16 cellular contexts compared by ENCODE assay signal in the genomic region with DNA sequence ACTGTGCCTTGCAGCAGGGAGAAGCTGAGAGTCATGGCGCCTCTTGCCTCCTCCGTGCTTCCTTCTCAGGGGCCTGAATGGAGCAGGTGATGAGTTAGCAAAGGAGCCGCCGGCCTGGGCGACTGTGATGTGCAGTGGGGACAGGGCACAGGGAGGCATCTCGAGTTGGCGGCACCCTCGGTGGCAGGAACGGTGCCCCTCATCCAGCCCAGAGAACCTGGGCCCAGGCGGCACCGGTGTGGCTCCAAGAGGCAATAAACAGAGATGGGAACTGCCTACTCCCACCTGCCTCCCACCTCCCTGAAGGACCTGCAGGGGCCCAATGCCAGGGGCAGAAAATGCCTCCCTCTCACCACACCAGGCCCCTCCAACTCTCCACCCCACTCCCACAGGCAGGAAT. TPM values are rescaled to one million over a fixed set of nuclear protein-coding genes. Genes with fewer than 3 reads are reported as not detected.
A peak's percentile ranks its signal among the peaks of the same experiment; 100 is the strongest.
DNase-seq lines count a peak whose midpoint lies in the region; ATAC-seq and TF ChIP-seq lines count a peak whose summit lies in the region.
"Had no signal": no experiment of that assay in that cellular context is flagged by ENCODE, and none has a peak within 500 bp of the region (broad histone marks: within the 10 kb centered on the region; RNA-seq: fewer than 3 reads in every experiment).

No MANE protein-coding gene starts in this region.

- no peak for TF ChIP-seq POLR2A in testis (IDR thresholded peaks at IDR 0.05)

- no TSS peak for BruUV-seq in MCF 10A (replicated peaks; lab: Mats Ljungman, UMichigan)

- no peaks in the 10 kb centered on the region for H3K27me3 ChIP-seq in H7 (ENCODE audit: control insufficient read depth, insufficient read depth, low read length)
- no peaks in the 10 kb centered on the region for H3K27me3 ChIP-seq in mesenchymal stem cell (ENCODE audit: control insufficient read depth in 1 of 2, insufficient read depth in 1 of 2, low read length in 2 of 2)
- no peaks in the 10 kb centered on the region for H3K27me3 ChIP-seq in testis

- no peak overlapping the region for H3K27ac Mint-ChIP-seq in MCF 10A (ENCODE audit: low read depth, unreplicated experiment)
- H3K27ac Mint-ChIP-seq: H9 had no signal

- H3K18ac ChIP-seq in mesenchymal stem cell (ENCODE audit: low read depth in 1 of 2, low read length in 2 of 2): no peak overlapping the region

- H4K8ac ChIP-seq in mesenchymal stem cell (ENCODE audit: low read length): no peak overlapping the region

- H3K23ac ChIP-seq in mesenchymal stem cell (ENCODE audit: low read length in 2 of 2): no peak overlapping the region

- H2AK5ac ChIP-seq in mesenchymal stem cell (ENCODE audit: low read length, severe bottlenecking): no peak overlapping the region

- H3K36me3 ChIP-seq in H7 (replicated peaks; ENCODE audit: control insufficient read depth, insufficient read depth, low read length) (no peaks in the 10 kb centered on the region), mesenchymal stem cell (ENCODE audit: control insufficient read depth in 1 of 2, insufficient read depth in 2 of 2, low read depth in 1 of 2, low read length in 2 of 2) (no peaks in the 10 kb centered on the region), testis (ENCODE audit: low read depth, missing control alignments) (no peaks in the 10 kb centered on the region)

- H2BK15ac ChIP-seq in mesenchymal stem cell (ENCODE audit: low read depth, poor library complexity, severe bottlenecking): no peak overlapping the region

- H3K14ac ChIP-seq in mesenchymal stem cell (ENCODE audit: low read length in 2 of 2): peak overlapping the region in 1 of 2 experiments; percentile 12

- peaks cover 10% of the 10 kb centered on the region for H3K79me1 ChIP-seq in mesenchymal stem cell (replicated peaks; ENCODE audit: low read length, poor library complexity, severe bottlenecking)

- H3K36me3 Mint-ChIP-seq in MCF 10A (ENCODE audit: insufficient read depth, unreplicated experiment): peaks cover 3% of the 10 kb centered on the region

- no peak overlapping the region for H2BK120ac ChIP-seq in mesenchymal stem cell (ENCODE audit: low read depth, low read length)

- H4K91ac ChIP-seq in mesenchymal stem cell (ENCODE audit: low read length): peak overlapping the region; percentile 53

- no peaks in the 10 kb centered on the region for H3K9me3 Mint-ChIP-seq in MCF 10A (ENCODE audit: unreplicated experiment)
- H3K9me3 Mint-ChIP-seq: H9 had no signal

- peak; percentile 17 for DNase-seq in H7
- no peak for DNase-seq in mesenchymal stem cell
- DNase-seq in testis: no peak
- DNase-seq in MCF 10A (ENCODE audit: unreplicated experiment): no peak
- no peak for DNase-seq in NCI-H774 (lab: John Stamatoyannopoulos, UW)
- DNase-seq: C1 segment of cervical spinal cord, Calu3, COR-L47, DMS153, DND-41, GM23248, H9 had no signal

- no peak overlapping the region for H3K4me2 ChIP-seq in mesenchymal stem cell (ENCODE audit: low read length, poor library complexity, severe bottlenecking)

- CTCF ChIA-PET in MCF 10A (lab: Yijun Ruan, JAX): interaction anchor here (0.6 kb wide), 1 partner anchor 55 kb away, joined by 4 read pairs; no protein-coding TSS in a partner anchor

- TF ChIP-seq CTCF in testis (IDR thresholded peaks at IDR 0.05): no peak
- no peak for TF ChIP-seq CTCF in MCF 10A (IDR thresholded peaks at IDR 0.05; ENCODE audit: unreplicated experiment)

- no peak overlapping the region for H2AFZ ChIP-seq in mesenchymal stem cell (ENCODE audit: low read depth, low read length)
- H2AFZ ChIP-seq: GM23248 had no signal

- no peak overlapping the region for H3K4me3 ChIP-seq in H7 (ENCODE audit: insufficient read depth, low read depth, low read length)
- H3K4me3 ChIP-seq in mesenchymal stem cell (ENCODE audit: insufficient read depth in 1 of 2, low read depth in 1 of 2, low read length in 2 of 2): no peak overlapping the region
- no peak overlapping the region for H3K4me3 ChIP-seq in testis
- H3K4me3 ChIP-seq: GM12878, GM23248 had no signal

- 100% methylated on average over 8 of the region's 11 CpGs for WGBS in mesenchymal stem cell
- WGBS in testis, 2 donors: 92 to 95% methylated on average over 10 to 11 of the region's 11 CpGs

- H3K27me3 Mint-ChIP-seq in MCF 10A (ENCODE audit: insufficient read depth, unreplicated experiment): no peaks in the 10 kb centered on the region
- H3K27me3 Mint-ChIP-seq: CD4-positive, alpha-beta memory T cell had no signal

- no peak for ATAC-seq in GM18870 (IDR thresholded peaks at IDR 0.05; ENCODE audit: unreplicated experiment)
- ATAC-seq: GM12878, HCT116 had no signal

- H3K4ac ChIP-seq in mesenchymal stem cell (ENCODE audit: low read depth in 1 of 2, low read length in 2 of 2): no peak overlapping the region

- POLR2A ChIA-PET in MCF 10A (lab: Yijun Ruan, JAX): no interaction called here

- intact Hi-C loops in testis (cut with DNase I; ENCODE audit: low total_unique reads) (no loop called here), MCF 10A (cut with micrococcal nuclease) (no loop called here)

- no peak overlapping the region for H3K9ac ChIP-seq in mesenchymal stem cell (ENCODE audit: low read length)
- H3K9ac ChIP-seq: GM23248 had no signal

- no peak overlapping the region for H3K4me3 Mint-ChIP-seq in MCF 10A (ENCODE audit: unreplicated experiment)
- H3K4me3 Mint-ChIP-seq: CD4-positive, alpha-beta memory T cell; H9 had no signal

- no peak overlapping the region for H2BK5ac ChIP-seq in mesenchymal stem cell (ENCODE audit: low read depth, low read length, poor library complexity, severe bottlenecking)

- H3K4me1 ChIP-seq in mesenchymal stem cell (ENCODE audit: control insufficient read depth, insufficient read depth, low read depth, low read length) (peaks cover 5% of the 10 kb centered on the region), testis (peaks cover 21% of the 10 kb centered on the region)

- H3K27ac ChIP-seq in mesenchymal stem cell (ENCODE audit: low read length, poor library complexity, severe bottlenecking): no peak overlapping the region
- peak overlapping the region; percentile 16 to 41 for H3K27ac ChIP-seq in testis
- H3K27ac ChIP-seq: GM23248 had no signal

- H3K4me1 Mint-ChIP-seq in MCF 10A (ENCODE audit: insufficient read depth, unreplicated experiment): peaks cover 4% of the 10 kb centered on the region

- H3K9me3 ChIP-seq in mesenchymal stem cell (ENCODE audit: control insufficient read depth, low read length) (peaks cover 3% of the 10 kb centered on the region), testis (no peaks in the 10 kb centered on the region)

- no peak overlapping the region for H2BK12ac ChIP-seq in mesenchymal stem cell (ENCODE audit: low read length in 2 of 2)

RNA-seq across cellular contexts. Expression of a gene that starts 6.2 kb away (rescaled TPM):
- 30.8 and 32.7 TPM in 2 replicates for total RNA-seq in H7 (2014; rRNA removed; shearing (Covaris generic))
- polyA plus RNA-seq in mesenchymal stem cell (2013, experiment 1 of 2): 39.9 TPM
- 39.6 TPM for polyA plus RNA-seq in mesenchymal stem cell (2013, experiment 2 of 2)
- total RNA-seq in testis (100 to 1,000 TPM; 160 to 220 TPM), MCF 10A (2022) (34.9 and 43.2 TPM in 2 replicates)
- 161 TPM for polyA plus RNA-seq in testis (ENCODE audit: insufficient read depth, low read depth, low replicate concordance)
